11 cellular contexts compared by ENCODE assay signal in the genomic region with DNA sequence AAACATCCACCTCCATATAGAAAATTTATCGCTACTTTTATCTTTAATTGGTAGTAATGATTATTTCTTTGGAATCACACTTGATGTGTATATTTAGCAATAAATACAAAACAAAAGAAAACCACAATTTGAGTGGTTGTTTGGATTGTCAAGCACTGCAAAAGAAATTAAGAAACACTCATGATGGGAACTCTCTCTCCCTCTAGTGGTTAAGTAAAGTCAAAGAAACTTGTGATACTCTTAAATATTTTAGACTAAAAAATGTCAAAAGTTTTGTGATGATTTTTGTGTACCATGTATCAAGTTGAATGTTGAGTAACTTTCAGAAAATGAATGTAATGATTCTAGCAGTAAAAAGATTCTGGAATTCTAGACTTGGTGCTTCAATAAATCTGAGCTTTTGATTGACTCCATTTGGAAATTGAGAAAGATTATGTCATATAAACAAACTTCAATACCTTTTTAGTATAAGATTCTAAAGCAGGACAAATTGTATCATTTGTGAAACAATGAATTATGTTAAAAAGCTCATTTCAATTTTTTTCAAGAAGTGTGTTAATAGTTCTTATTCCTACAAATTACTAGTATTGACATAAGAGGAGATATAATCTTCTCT. TPM values are rescaled to one million over a fixed set of nuclear protein-coding genes. Genes with fewer than 3 reads are reported as not detected.
A peak's percentile ranks its signal among the peaks of the same experiment; 100 is the strongest.
DNase-seq lines count a peak whose midpoint lies in the region; ATAC-seq and TF ChIP-seq lines count a peak whose summit lies in the region.
"Had no signal": no experiment of that assay in that cellular context is flagged by ENCODE, and none has a peak within 500 bp of the region (broad histone marks: within the 10 kb centered on the region; RNA-seq: fewer than 3 reads in every experiment).

No MANE protein-coding gene starts in this region.

- H3K36me3 Mint-ChIP-seq in naive thymus-derived CD8-positive, alpha-beta T cell, result no peaks in the 10 kb centered on the region

- 27 to 46% (median 38%) methylated on average over 1 of the region's 1 CpG for WGBS in adrenal gland, 4 donors

- CTCF ChIA-PET in BJ (lab: Yijun Ruan, JAX), result interaction anchor here (1.2 kb wide), 1 partner anchor 253 kb away, joined by 4 read pairs; no protein-coding TSS in a partner anchor

- peak; percentile 38 for TF ChIP-seq CTCF in BJ (IDR thresholded peaks at IDR 0.05; ENCODE audit: insufficient read depth, low read depth, low read length)
- TF ChIP-seq CTCF in kidney epithelial cell (IDR thresholded peaks at IDR 0.05; ENCODE audit: insufficient read depth, low read length, poor library complexity, severe bottlenecking), result peak; percentile 53
- TF ChIP-seq CTCF in adrenal gland (IDR thresholded peaks at IDR 0.05), result no peak

- H3K4me3 ChIP-seq in BJ (ENCODE audit: low read depth, low read length), result no peak overlapping the region
- no peak overlapping the region for H3K4me3 ChIP-seq in kidney epithelial cell (ENCODE audit: low read depth, low read length)
- H3K4me3 ChIP-seq in adrenal gland, result no peak overlapping the region
- H3K4me3 ChIP-seq: SK-N-MC had no signal

- no peak overlapping the region for H3K27ac ChIP-seq in adrenal gland
- H3K27ac ChIP-seq: SK-N-MC had no signal

- H3K4me1 Mint-ChIP-seq in naive thymus-derived CD8-positive, alpha-beta T cell, result no peaks in the 10 kb centered on the region

- H3K36me3 ChIP-seq in BJ (ENCODE audit: control insufficient read depth, insufficient read depth, low read length), result no peaks in the 10 kb centered on the region
- H3K36me3 ChIP-seq in kidney epithelial cell (ENCODE audit: control insufficient read depth, insufficient read depth, low read length), result no peaks in the 10 kb centered on the region
- H3K36me3 ChIP-seq in adrenal gland (replicated peaks in 1 of 2), result no peaks in the 10 kb centered on the region

- no peaks in the 10 kb centered on the region for H3K27me3 Mint-ChIP-seq in naive thymus-derived CD8-positive, alpha-beta T cell

- intact Hi-C loops in Right ventricle myocardium superior (cut with DNase I) (no loop called here), adrenal gland (cut with DNase I) (no loop called here)

- H3K27me3 ChIP-seq in BJ (ENCODE audit: control insufficient read depth, insufficient read depth, low read length) (no peaks in the 10 kb centered on the region), kidney epithelial cell (ENCODE audit: control insufficient read depth, insufficient read depth, low read length) (no peaks in the 10 kb centered on the region), adrenal gland (no peaks in the 10 kb centered on the region)

- DNase-seq in BJ (ENCODE audit: low read depth), result no peak
- peak; percentile 4 for DNase-seq in SW480 (ENCODE audit: low spot score)
- DNase-seq in kidney epithelial cell (ENCODE audit: low read depth), result no peak
- DNase-seq in Right ventricle myocardium superior, result no peak
- no peak for DNase-seq in adrenal gland
- DNase-seq in naive thymus-derived CD8-positive, alpha-beta T cell, result no peak
- no peak for DNase-seq in SHP77 (lab: John Stamatoyannopoulos, UW)
- DNase-seq: NCI-H1436, nucleus accumbens had no signal

- no peak overlapping the region for H3K27ac Mint-ChIP-seq in naive thymus-derived CD8-positive, alpha-beta T cell

- no peaks in the 10 kb centered on the region for H3K4me1 ChIP-seq in adrenal gland (replicated peaks in 1 of 2)

- ATAC-seq in GM18868 (IDR thresholded peaks at IDR 0.05; ENCODE audit: unreplicated experiment), result peak; percentile 55
- ATAC-seq in Right ventricle myocardium superior (ENCODE audit: poor library complexity), result no peak
- ATAC-seq in naive thymus-derived CD8-positive, alpha-beta T cell, result no peak

- no peak overlapping the region for H3K4me3 Mint-ChIP-seq in naive thymus-derived CD8-positive, alpha-beta T cell

- H3K9me3 ChIP-seq in adrenal gland (replicated peaks in 1 of 3), result no peaks in the 10 kb centered on the region

- peaks cover 0 to 34% (median 5%) of the 10 kb centered on the region in 9 donors for H3K9me3 Mint-ChIP-seq in naive thymus-derived CD8-positive, alpha-beta T cell

- POLR2A ChIA-PET in BJ (lab: Charles Lee), result no interaction called here
- POLR2A ChIA-PET in naive thymus-derived CD8-positive, alpha-beta T cell (lab: Charles Lee), result no interaction called here

- no peak for TF ChIP-seq POLR2A in adrenal gland (IDR thresholded peaks at IDR 0.05)

RNA-seq across cellular contexts. Expression of a gene that starts 20.8 kb away (rescaled TPM):
- not detected in 2 replicates for polyA plus RNA-seq in BJ (2011; rRNA removed)
- not detected in 2 replicates for polyA minus RNA-seq in BJ (2011; rRNA and poly(A)+ RNA removed)
- total RNA-seq in kidney epithelial cell, result 0.07 TPM in 1 of 2 replicates, not detected in the other
- not detected for total RNA-seq in Right ventricle myocardium superior
- total RNA-seq in adrenal gland, result under 1 TPM in 3 of 8 donors, not detected in 5; 0.07 to 0.95 (median 0.34) TPM
- under 1 TPM in 2 of 3 donors, not detected in 1; 0.26 to 0.32 TPM for polyA plus RNA-seq in adrenal gland
- not detected for total RNA-seq in naive thymus-derived CD8-positive, alpha-beta T cell
- polyA plus RNA-seq in naive thymus-derived CD8-positive, alpha-beta T cell, result not detected

Comparison
In these comparisons a context has a peak if more than half of its experiments do, and no peak if none do; other contexts are left out.
1. CTCF ChIP-seq: peak in BJ (single experiment) and kidney epithelial cell (single experiment); none in adrenal gland (0 of 6).